Comparison of ENCODE assay signal across 1 cellular context in genomic region chr7:44733708-44734481, GRCh38.
TF ChIP-seq lines count a peak whose summit lies in the region.

No MANE protein-coding gene starts in this region.

TF ChIP-seq in IMR-90, 13 proteins besides CTCF, POLR2A, EP300 and RAD21:
- TF ChIP-seq RCOR1 (IDR thresholded peaks at IDR 0.05; ENCODE audit: insufficient replicate concordance, low read length) (no peak), MXI1 (IDR thresholded peaks at IDR 0.05; ENCODE audit: borderline replicate concordance, low read depth, low read length) (no peak), SMC3 (IDR thresholded peaks at IDR 0.05; ENCODE audit: low read depth, low read length) (no peak), CEBPB (IDR thresholded peaks at IDR 0.05; ENCODE audit: low read depth, low read length) (no peak), NFE2L2 (IDR thresholded peaks at IDR 0.05; ENCODE audit: low read depth, low read length) (no peak), FOS (IDR thresholded peaks at IDR 0.05; ENCODE audit: low read depth, low read length) (peak; percentile 87), MAFK (IDR thresholded peaks at IDR 0.05; ENCODE audit: low read depth, low read length) (no peak), MAZ (IDR thresholded peaks at IDR 0.05; ENCODE audit: borderline replicate concordance, low read depth, low read length) (no peak), RFX5 (IDR thresholded peaks at IDR 0.05; ENCODE audit: low read depth, low read length) (no peak), CHD1 (IDR thresholded peaks at IDR 0.05; ENCODE audit: low read depth, low read length) (no peak), BHLHE40 (IDR thresholded peaks at IDR 0.05; ENCODE audit: low read depth, low read length) (peak; percentile 36; the same call in 1 of the 2 replicates)
- TF ChIP-seq, protein P1, sequence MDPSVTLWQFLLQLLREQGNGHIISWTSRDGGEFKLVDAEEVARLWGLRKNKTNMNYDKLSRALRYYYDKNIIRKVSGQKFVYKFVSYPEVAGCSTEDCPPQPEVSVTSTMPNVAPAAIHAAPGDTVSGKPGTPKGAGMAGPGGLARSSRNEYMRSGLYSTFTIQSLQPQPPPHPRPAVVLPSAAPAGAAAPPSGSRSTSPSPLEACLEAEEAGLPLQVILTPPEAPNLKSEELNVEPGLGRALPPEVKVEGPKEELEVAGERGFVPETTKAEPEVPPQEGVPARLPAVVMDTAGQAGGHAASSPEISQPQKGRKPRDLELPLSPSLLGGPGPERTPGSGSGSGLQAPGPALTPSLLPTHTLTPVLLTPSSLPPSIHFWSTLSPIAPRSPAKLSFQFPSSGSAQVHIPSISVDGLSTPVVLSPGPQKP (IDR thresholded peaks at IDR 0.05; ENCODE audit: borderline replicate concordance, low read depth, low read length), result no peak
- TF ChIP-seq, protein P2, sequence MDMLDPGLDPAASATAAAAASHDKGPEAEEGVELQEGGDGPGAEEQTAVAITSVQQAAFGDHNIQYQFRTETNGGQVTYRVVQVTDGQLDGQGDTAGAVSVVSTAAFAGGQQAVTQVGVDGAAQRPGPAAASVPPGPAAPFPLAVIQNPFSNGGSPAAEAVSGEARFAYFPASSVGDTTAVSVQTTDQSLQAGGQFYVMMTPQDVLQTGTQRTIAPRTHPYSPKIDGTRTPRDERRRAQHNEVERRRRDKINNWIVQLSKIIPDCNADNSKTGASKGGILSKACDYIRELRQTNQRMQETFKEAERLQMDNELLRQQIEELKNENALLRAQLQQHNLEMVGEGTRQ (IDR thresholded peaks at IDR 0.05; ENCODE audit: low read depth, low read length), result no peak
